Comparison of ENCODE assay signal across 24 cellular contexts in genomic region chr2:53347219-53347618, GRCh38.
"Had no signal": no experiment of that assay in that cellular context is flagged by ENCODE, and none has a peak within 500 bp of the region (broad histone marks: within the 10 kb centered on the region; RNA-seq: fewer than 3 reads in every experiment).

No MANE protein-coding gene starts in this region.

- H3K4me1 ChIP-seq: Peyer's patch, SJSA1 had no signal

- ATAC-seq: activated CD4-positive, CD25-positive, alpha-beta regulatory T cell treated with anti-CD3 and anti-CD28 coated beads, Interleukin-2, amount 50 U/mL, for 24 hours; activated CD8-positive, alpha-beta T cell treated with anti-CD3 and anti-CD28 coated beads for 36 hours; SK-N-SH treated with all-trans-retinoic acid at 6 μM for 48 hours had no signal

- H3K4me3 ChIP-seq: cardiac muscle cell, MG63, Peyer's patch, SJSA1 had no signal

- H3K27me3 ChIP-seq: cardiac muscle cell, MG63, Peyer's patch, SJSA1 had no signal

- FAIRE-seq: astrocyte had no signal

- DNase-seq: activated CD4-positive, alpha-beta T cell treated with anti-CD3 and anti-CD28 coated beads for 4 hours; activated CD8-positive, alpha-beta memory T cell treated with anti-CD3 and anti-CD28 coated beads, Interleukin-2, amount 50 U/mL, for 4 hours; activated CD8-positive, alpha-beta T cell treated with anti-CD3 and anti-CD28 coated beads for 36 hours; activated naive CD4-positive, alpha-beta T cell treated with anti-CD3 and anti-CD28 coated beads, Interleukin-2, amount 50 U/mL, for 16 hours; activated naive CD8-positive, alpha-beta T cell treated with anti-CD3 and anti-CD28 coated beads, Interleukin-2, amount 10 ng/mL, durations not matched to agents 7 days and 5 days; activated T-cell treated with anti-CD3 and anti-CD28 coated beads, Interleukin-2, amount 50 U/mL, for 1 hour; amygdala; KG1; MG63; MV-4-11; NCI-H1092 treated with DMSO at 0.1 percent for 48 hours; NCI-H1417 treated with DMSO at 0.1 percent for 48 hours; NCI-H1694; NCI-H2029; NCI-H524; Peyer's patch; Right ventricle myocardium superior; SW 1271 had no signal

- H3K27ac ChIP-seq: cardiac muscle cell, Peyer's patch, RWPE1, SJSA1 had no signal

- H3K36me3 ChIP-seq: cardiac muscle cell, MG63, Peyer's patch, SJSA1 had no signal

- H3K9me3 ChIP-seq: MG63, SJSA1 had no signal
